ENCODE assay signal across 1 cellular context in genomic region chr19:41408846-41409245, GRCh38. TPM values are rescaled to one million over a fixed set of nuclear protein-coding genes. Genes with fewer than 3 reads are reported as not detected.
"Had no signal": no experiment of that assay in that cellular context is flagged by ENCODE, and none has a peak within 500 bp of the region (broad histone marks: within the 10 kb centered on the region; RNA-seq: fewer than 3 reads in every experiment).

No MANE protein-coding gene starts in this region.

RNA-seq across cellular contexts. Expression of gene B3GNT8, which starts 18.3 kb away (rescaled TPM):
- total RNA-seq: myocyte had no signal
